Comparison of ENCODE assay signal across 1 cellular context in the genomic region with DNA sequence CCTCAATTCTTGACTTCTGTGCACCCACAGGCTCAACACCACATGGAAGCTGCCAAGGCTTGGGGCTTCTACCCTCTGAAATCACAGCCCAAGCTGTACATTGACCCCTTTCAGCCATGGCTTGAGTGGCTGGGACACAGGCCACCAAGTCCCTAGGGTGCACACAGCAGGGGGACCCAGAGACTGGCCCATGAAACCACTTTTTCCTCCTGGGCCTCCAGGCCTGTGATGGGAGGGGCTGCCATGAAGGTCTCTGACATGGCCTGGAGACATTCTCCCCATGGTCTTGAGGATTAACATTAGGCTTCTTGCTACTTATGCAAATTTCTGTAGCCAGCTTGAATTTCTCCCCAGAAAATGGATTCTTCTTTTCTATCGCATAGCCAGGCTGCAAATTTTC.
TF ChIP-seq lines count a peak whose summit lies in the region.

No MANE protein-coding gene starts in this region.

TF ChIP-seq in K562, 482 proteins besides CTCF, POLR2A, EP300 and RAD21:
- TF ChIP-seq ZBTB11 (CRISPR knock-in tag; IDR thresholded peaks at IDR 0.05) (peak in 1 of 3 experiments; percentile 5; a peak in 1 of 6 replicates), ZFP36 (IDR thresholded peaks at IDR 0.05; ENCODE audit: low read depth, low read length, partially characterized antibody) (peak; percentile 58)
